11 cellular contexts compared by ENCODE assay signal in genomic region chr17:57624390-57624789, GRCh38.
DNase-seq lines count a peak whose midpoint lies in the region; ATAC-seq and TF ChIP-seq lines count a peak whose summit lies in the region.
"Had no signal": no experiment of that assay in that cellular context is flagged by ENCODE, and none has a peak within 500 bp of the region (broad histone marks: within the 10 kb centered on the region; RNA-seq: fewer than 3 reads in every experiment).

No MANE protein-coding gene starts in this region.

- H3F3A ChIP-seq in OCI-LY1 (ENCODE audit: insufficient read depth, low read length): no peaks in the 10 kb centered on the region

- no peak overlapping the region for H3K4me2 ChIP-seq in OCI-LY1 (ENCODE audit: low read length)

- H3K4me1 ChIP-seq in OCI-LY1 (ENCODE audit: insufficient read depth, low read length, severe bottlenecking): peaks cover 62% of the 10 kb centered on the region

- no peaks in the 10 kb centered on the region for H3K9me3 ChIP-seq in OCI-LY1 (ENCODE audit: low read length)
- H3K9me3 ChIP-seq: MG63 had no signal

- H3K4me1 Mint-ChIP-seq in activated T-cell treated with anti-CD3 and anti-CD28 coated beads, Interleukin-2, amount 50 U/mL, for 24 hours (ENCODE audit: low read depth): peaks cover 24% of the 10 kb centered on the region
- peaks cover 74% of the 10 kb centered on the region for H3K4me1 Mint-ChIP-seq in stimulated activated memory B cell treated with anti-CD40 and anti-IgM and Interleukin-4, amounts not matched to agents 10 μg/mL and 1 μg/mL and 100 μg/mL, for 72 hours

- peaks cover 66% of the 10 kb centered on the region for H3K36me3 ChIP-seq in OCI-LY1 (ENCODE audit: insufficient read depth, low read length)
- H3K36me3 ChIP-seq: MG63 had no signal

- H3K27ac ChIP-seq in OCI-LY1 (ENCODE audit: low read depth, low read length, poor library complexity, severe bottlenecking): peak overlapping the region; percentile 91

- no peaks in the 10 kb centered on the region for H3K27me3 Mint-ChIP-seq in activated T-cell treated with anti-CD3 and anti-CD28 coated beads, Interleukin-2, amount 50 U/mL, for 24 hours
- no peaks in the 10 kb centered on the region for H3K27me3 Mint-ChIP-seq in stimulated activated memory B cell treated with anti-CD40 and anti-IgM and Interleukin-4, amounts not matched to agents 10 μg/mL and 1 μg/mL and 100 μg/mL, for 72 hours

- no peaks in the 10 kb centered on the region for H3K27me3 ChIP-seq in OCI-LY1 (ENCODE audit: insufficient read depth, low read length)
- H3K27me3 ChIP-seq: MG63 had no signal

- ATAC-seq in stimulated activated memory B cell treated with anti-CD40 and anti-IgM and Interleukin-4, amounts not matched to agents 10 μg/mL and 1 μg/mL and 100 μg/mL, for 72 hours: no peak

- no peak for DNase-seq in activated T-cell treated with anti-CD3 and anti-CD28 coated beads, Interleukin-2, amount 50 U/mL, for 24 hours
- DNase-seq in activated T-cell treated with anti-CD3 and anti-CD28 coated beads for 4 hours (no peak), kidney glomerular epithelial cell (lab: John Stamatoyannopoulos, UW) (peak; percentile 23), T-helper 1 cell (no peak), GF-D8 (lab: John Stamatoyannopoulos, UW) (no peak)
- DNase-seq in stimulated activated CD8-positive, alpha-beta memory T cell treated with anti-CD3 and anti-CD28 coated beads, Interleukin-4, amount 100 ng/mL, for 48 hours: no peak
- DNase-seq: activated T-cell treated with anti-CD3 and anti-CD28 coated beads, Interleukin-2, amount 50 U/mL, for 1 hour; amniotic stem cell; MG63 had no signal

- TF ChIP-seq CTCF in OCI-LY1 (IDR thresholded peaks at IDR 0.05; ENCODE audit: low read length): no peak

- peak overlapping the region; percentile 4 for H3K27ac Mint-ChIP-seq in activated T-cell treated with anti-CD3 and anti-CD28 coated beads, Interleukin-2, amount 50 U/mL, for 24 hours
- peak overlapping the region; percentile 92 for H3K27ac Mint-ChIP-seq in stimulated activated memory B cell treated with anti-CD40 and anti-IgM and Interleukin-4, amounts not matched to agents 10 μg/mL and 1 μg/mL and 100 μg/mL, for 72 hours

- H3K9me2 ChIP-seq in OCI-LY1 (ENCODE audit: low read depth, low read length): no peaks in the 10 kb centered on the region

- H3K79me2 ChIP-seq in OCI-LY1 (ENCODE audit: insufficient read depth, low read length): no peaks in the 10 kb centered on the region

- no peak overlapping the region for H3K4me3 ChIP-seq in OCI-LY1 (ENCODE audit: low read depth, low read length, poor library complexity, severe bottlenecking)
- H3K4me3 ChIP-seq: MG63 had no signal

- H3K36me3 Mint-ChIP-seq in activated T-cell treated with anti-CD3 and anti-CD28 coated beads, Interleukin-2, amount 50 U/mL, for 24 hours (ENCODE audit: low read depth): peaks cover 43% of the 10 kb centered on the region
- peaks cover 13% of the 10 kb centered on the region for H3K36me3 Mint-ChIP-seq in stimulated activated memory B cell treated with anti-CD40 and anti-IgM and Interleukin-4, amounts not matched to agents 10 μg/mL and 1 μg/mL and 100 μg/mL, for 72 hours

- H4K20me1 ChIP-seq in OCI-LY1 (ENCODE audit: insufficient read depth, low read length): no peaks in the 10 kb centered on the region

- H2AFZ ChIP-seq in OCI-LY1 (ENCODE audit: low read length): no peak overlapping the region

- H3K9ac ChIP-seq in OCI-LY1 (ENCODE audit: low read length): no peak overlapping the region; the same call in 1 of the 2 replicates

- no peaks in the 10 kb centered on the region for H3K9me3 Mint-ChIP-seq in activated T-cell treated with anti-CD3 and anti-CD28 coated beads, Interleukin-2, amount 50 U/mL, for 24 hours
- no peaks in the 10 kb centered on the region for H3K9me3 Mint-ChIP-seq in stimulated activated memory B cell treated with anti-CD40 and anti-IgM and Interleukin-4, amounts not matched to agents 10 μg/mL and 1 μg/mL and 100 μg/mL, for 72 hours

- no peak overlapping the region for H3K4me3 Mint-ChIP-seq in activated T-cell treated with anti-CD3 and anti-CD28 coated beads, Interleukin-2, amount 50 U/mL, for 24 hours
- H3K4me3 Mint-ChIP-seq in stimulated activated memory B cell treated with anti-CD40 and anti-IgM and Interleukin-4, amounts not matched to agents 10 μg/mL and 1 μg/mL and 100 μg/mL, for 72 hours: no peak overlapping the region
